ENCODE assay signal across 22 cellular contexts in genomic region chr11:11020747-11021149, GRCh38.
DNase-seq lines count a peak whose midpoint lies in the region; TF ChIP-seq lines count a peak whose summit lies in the region.
"Had no signal": no experiment of that assay in that cellular context is flagged by ENCODE, and none has a peak within 500 bp of the region (broad histone marks: within the 10 kb centered on the region; RNA-seq: fewer than 3 reads in every experiment).

No MANE protein-coding gene starts in this region.

- H3K27ac ChIP-seq in adrenal gland (no peak overlapping the region), RWPE1 (no peak overlapping the region)
- H3K27ac ChIP-seq: BLaER1, cardiac muscle cell, colonic mucosa, esophagus squamous epithelium, suprapubic skin, VCaP had no signal

- no peaks in the 10 kb centered on the region for H3K9me3 ChIP-seq in adrenal gland (replicated peaks in 1 of 3)
- H3K9me3 ChIP-seq: BLaER1, colonic mucosa, esophagus squamous epithelium, suprapubic skin had no signal

- TF ChIP-seq POLR2A in adrenal gland (IDR thresholded peaks at IDR 0.05): no peak

- H3K4me1 ChIP-seq in adrenal gland (replicated peaks in 1 of 2): no peaks in the 10 kb centered on the region
- H3K4me1 ChIP-seq: BLaER1, colonic mucosa, esophagus squamous epithelium, suprapubic skin had no signal

- WGBS in adrenal gland, 4 donors: 30 to 40% (median 34%) methylated on average over 6 of the region's 6 CpGs

- H3K27me3 ChIP-seq in adrenal gland: no peaks in the 10 kb centered on the region
- H3K27me3 ChIP-seq: BLaER1, cardiac muscle cell, colonic mucosa, esophagus squamous epithelium, suprapubic skin had no signal

- CTCF ChIA-PET in RWPE1 (lab: Yijun Ruan, JAX): interaction anchor here (0.6 to 3.0 kb wide), 5 partner anchors 80 to 229 kb away, joined by 4 to 20 read pairs (median 5); no protein-coding TSS in a partner anchor

- no peaks in the 10 kb centered on the region for H3K36me3 ChIP-seq in adrenal gland (replicated peaks in 1 of 2)
- H3K36me3 ChIP-seq: BLaER1, cardiac muscle cell, colonic mucosa, esophagus squamous epithelium, suprapubic skin had no signal

- no peak overlapping the region for H3K4me3 ChIP-seq in LNCaP clone FGC (ENCODE audit: low read depth, low read length)
- no peak overlapping the region for H3K4me3 ChIP-seq in adrenal gland
- H3K4me3 ChIP-seq in fibroblast of the aortic adventitia (ENCODE audit: low read depth, low read length): no peak overlapping the region
- H3K4me3 ChIP-seq: BLaER1, cardiac muscle cell, colonic mucosa, esophagus squamous epithelium, suprapubic skin had no signal

- TF ChIP-seq CTCF in LNCaP clone FGC (IDR thresholded peaks at IDR 0.05; ENCODE audit: control insufficient read depth, extremely low read depth, insufficient read depth) (no peak), adrenal gland (IDR thresholded peaks at IDR 0.05) (no peak), fibroblast of the aortic adventitia (IDR thresholded peaks at IDR 0.05; ENCODE audit: insufficient read depth, low read length) (no peak), RWPE1 (conservative IDR thresholded peaks at IDR 0.05; ENCODE audit: low read depth) (no peak)

- DNase-seq in EH (ENCODE audit: low read depth): peak; percentile 58
- DNase-seq in LNCaP clone FGC (ENCODE audit: low read depth): peak; percentile 68
- peak; percentile 30 to 88 (median 83) for DNase-seq in adrenal gland
- DNase-seq in fibroblast of the aortic adventitia (ENCODE audit: low read depth): peak; percentile 61
- DNase-seq in NCI-H128 (lab: John Stamatoyannopoulos, UW; ENCODE audit: unreplicated experiment): no peak
- no peak for DNase-seq in RWPE1 (ENCODE audit: low spot score)
- no peak for DNase-seq in NCI-H2171 (lab: John Stamatoyannopoulos, UW)
- no peak for DNase-seq in DMS79 (lab: John Stamatoyannopoulos, UW)
- DNase-seq: activated naive CD4-positive, alpha-beta T cell treated with anti-CD3 and anti-CD28 coated beads for 36 hours; colonic mucosa; esophagus squamous epithelium; hippocampal formation; immature natural killer cell; mesenchymal stem cell; NCI-H1092; NCI-H187; NCI-H226; stimulated activated naive CD4-positive, alpha-beta T cell had no signal

- POLR2A ChIA-PET in RWPE1 (lab: Yijun Ruan, JAX; ENCODE audit: low non-redundant PET): interaction anchor here (1.0 kb wide), 1 partner anchor 86 kb away, joined by 6 read pairs; no protein-coding TSS in a partner anchor

- intact Hi-C loops in adrenal gland (cut with DNase I): loop anchor here (5.0 to 10.0 kb wide), 3 partner anchors 88 to 228 kb away; no protein-coding TSS in a partner anchor

Comparison
In these comparisons a context has a peak if more than half of its experiments do, and no peak if none do; other contexts are left out.
1. DNase-seq: peak in EH (single experiment), LNCaP clone FGC (single experiment), adrenal gland (7 of 7) and fibroblast of the aortic adventitia (single experiment); none in NCI-H128 (single experiment), RWPE1 (single experiment), NCI-H2171 (single experiment) and DMS79 (single experiment).